In the genomic region with DNA sequence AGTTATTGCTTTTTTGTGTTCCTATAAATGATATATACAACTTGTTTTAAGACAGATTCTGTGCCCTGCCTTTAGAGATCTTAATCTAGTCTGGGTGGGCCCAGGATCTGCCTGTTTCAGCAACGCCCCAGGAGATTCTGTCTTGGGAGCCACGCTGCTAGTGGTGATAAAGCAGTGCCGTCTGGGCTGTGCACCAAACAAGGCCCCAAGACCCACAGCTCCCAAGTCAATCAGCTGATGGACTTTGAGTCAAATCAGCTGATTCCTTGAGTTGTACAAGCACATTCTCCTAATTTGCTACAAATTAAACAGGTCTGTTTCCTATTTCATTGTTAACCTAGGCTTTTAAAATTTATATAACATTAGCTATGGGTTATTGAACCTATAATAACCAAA, we compare ENCODE assay signal across 27 cellular contexts. TPM values are rescaled to one million over a fixed set of nuclear protein-coding genes. Genes with fewer than 3 reads are reported as not detected.
DNase-seq lines count a peak whose midpoint lies in the region; ATAC-seq and TF ChIP-seq lines count a peak whose summit lies in the region.
"Had no signal": no experiment of that assay in that cellular context is flagged by ENCODE, and none has a peak within 500 bp of the region (broad histone marks: within the 10 kb centered on the region; RNA-seq: fewer than 3 reads in every experiment).

No MANE protein-coding gene starts in this region.

- no peaks in the 10 kb centered on the region for H3K27me3 ChIP-seq in testis
- H3K27me3 ChIP-seq: BLaER1 treated with 17β-estradiol and CSF1 and Interleukin-3, amounts not matched to agents 10 nM and 100 nM; gastrocnemius medialis; Peyer's patch had no signal

- no peak for ATAC-seq in mucosa of descending colon
- ATAC-seq: activated CD8-positive, alpha-beta memory T cell treated with anti-CD3 and anti-CD28 coated beads, Interleukin-2, amount 10 ng/mL, durations not matched to agents 7 days and 5 days; activated T-cell treated with anti-CD3 and anti-CD28 coated beads, Interleukin-2, amount 50 U/mL, for 4 hours; HCT116; T-cell had no signal

- H3K36me3 ChIP-seq in testis (ENCODE audit: low read depth, missing control alignments) (no peaks in the 10 kb centered on the region), mucosa of descending colon (ENCODE audit: low read depth) (no peaks in the 10 kb centered on the region)
- H3K36me3 ChIP-seq: BLaER1 treated with 17β-estradiol and CSF1 and Interleukin-3, amounts not matched to agents 10 nM and 100 nM; gastrocnemius medialis; Peyer's patch; thoracic aorta had no signal

- DNase-seq in SK-MEL-5 (ENCODE audit: low read depth, low spot score) (peak; percentile 23), medulla oblongata (ENCODE audit: extremely low spot score) (peak; percentile 53), testis (peak; percentile 42), mucosa of descending colon (no peak), ureter (ENCODE audit: low spot score) (no peak), KG1 (lab: John Stamatoyannopoulos, UW) (no peak)
- DNase-seq: activated CD4-positive, alpha-beta T cell treated with anti-CD3 and anti-CD28 coated beads, Interleukin-2, amount 50 U/mL, for 4 hours; activated CD4-positive, CD25-positive, alpha-beta regulatory T cell; activated CD8-positive, alpha-beta memory T cell treated with anti-CD3 and anti-CD28 coated beads, Interleukin-2, amount 10 ng/mL, durations not matched to agents 7 days and 5 days; activated T-cell treated with anti-CD3 and anti-CD28 coated beads, Interleukin-2, amount 50 U/mL, for 4 hours; central memory CD4-positive, alpha-beta T cell; EL; gastrocnemius medialis; immature natural killer cell; Kasumi-1; naive B cell; NCI-H1417; NCI-H2029 treated with DMSO at 0.1 percent for 48 hours; NCI-H69; Peyer's patch; SIG-M5; stimulated activated naive CD4-positive, alpha-beta T cell; T-cell had no signal

- intact Hi-C loops in testis (cut with DNase I; ENCODE audit: low total_unique reads): loop anchor here (10.0 kb wide), 1 partner anchor 280 kb away; no protein-coding TSS in a partner anchor
- intact Hi-C loops in mucosa of descending colon (cut with DNase I, micrococcal nuclease): loop anchor here in 1 of 2 donors (5.0 to 10.0 kb wide), 2 partner anchors 200 to 277 kb away; no protein-coding TSS in a partner anchor

- TF ChIP-seq CTCF in testis (IDR thresholded peaks at IDR 0.05) (no peak), mucosa of descending colon (IDR thresholded peaks at IDR 0.05) (no peak)

- peaks cover 53% of the 10 kb centered on the region for H3K4me1 ChIP-seq in testis
- peaks cover 63% of the 10 kb centered on the region for H3K4me1 ChIP-seq in mucosa of descending colon (ENCODE audit: low read depth)

- H3K27ac ChIP-seq in angular gyrus (ENCODE audit: low read depth, low read length) (peak overlapping the region; percentile 92), testis (peak overlapping the region; percentile 67 to 79)
- H3K27ac ChIP-seq: thoracic aorta had no signal

- WGBS in testis, 2 donors: 36 to 42% methylated on average over 3 of the region's 3 CpGs

- no peak for TF ChIP-seq POLR2A in testis (IDR thresholded peaks at IDR 0.05)

- H3K4me3 ChIP-seq in testis: no peak overlapping the region
- no peak overlapping the region for H3K4me3 ChIP-seq in mucosa of descending colon
- H3K4me3 ChIP-seq: BLaER1 treated with 17β-estradiol and CSF1 and Interleukin-3, amounts not matched to agents 10 nM and 100 nM; gastrocnemius medialis; Peyer's patch; thoracic aorta had no signal

- in situ Hi-C loops in SK-MEL-5 (cut with HindIII; ENCODE audit: low pct_unique_long_range_greater_than_20kb, low sequenced_read_pairs): no loop called here

- H3K9me3 ChIP-seq in testis (no peaks in the 10 kb centered on the region), mucosa of descending colon (no peaks in the 10 kb centered on the region)
- H3K9me3 ChIP-seq: BLaER1 treated with 17β-estradiol and CSF1 and Interleukin-3, amounts not matched to agents 10 nM and 100 nM; gastrocnemius medialis; Peyer's patch; thoracic aorta had no signal

RNA-seq across cellular contexts. Expression of gene SLC44A3, which starts 15.7 kb away (rescaled TPM):
- 15.0 and 17.7 TPM in 2 replicates for total RNA-seq in SK-MEL-5 (2014; rRNA removed; shearing (Covaris generic))
- polyA plus RNA-seq in SK-MEL-5 (2015; cell fraction: cytosol; rRNA removed): 12.7 and 15.6 TPM in 2 replicates
- 10.8 and 13.1 TPM in 2 replicates for polyA plus RNA-seq in SK-MEL-5 (2015; cell fraction: nucleus; rRNA removed)
- 1 to 10 TPM; 2.7 to 3.4 TPM for total RNA-seq in testis
- polyA plus RNA-seq in testis (ENCODE audit: insufficient read depth, low read depth, low replicate concordance): 6.4 TPM
- total RNA-seq in mucosa of descending colon: 10 to 100 TPM; 37.4 to 89.1 (median 49.5) TPM
- 72.1 TPM for total RNA-seq in ureter
- total RNA-seq: activated CD8-positive, alpha-beta memory T cell treated with anti-CD3 and anti-CD28 coated beads, Interleukin-2, amount 10 ng/mL, durations not matched to agents 7 days and 5 days had no signal
- polyA plus RNA-seq: immature natural killer cell had no signal

Comparison
In these comparisons a context has a peak if more than half of its experiments do, and no peak if none do; other contexts are left out.
1. DNase-seq: peak in SK-MEL-5 (single experiment), medulla oblongata (single experiment) and testis (single experiment); none in mucosa of descending colon (0 of 3), ureter (single experiment) and KG1 (single experiment).